Comparison of ENCODE assay signal across 8 cellular contexts in genomic region chr12:50734409-50735263, GRCh38. TPM values are rescaled to one million over a fixed set of nuclear protein-coding genes. Genes with fewer than 3 reads are reported as not detected.
DNase-seq lines count a peak whose midpoint lies in the region; ATAC-seq and TF ChIP-seq lines count a peak whose summit lies in the region.

No MANE protein-coding gene starts in this region.

- no peaks in the 10 kb centered on the region for H3K4me1 Mint-ChIP-seq in activated CD8-positive, alpha-beta T cell treated with anti-CD3 and anti-CD28 coated beads for 36 hours (ENCODE audit: low read depth)

- CTCF ChIA-PET in activated CD8-positive, alpha-beta T cell treated with anti-CD3 and anti-CD28 coated beads for 36 hours (lab: Charles Lee), result interaction anchor here (0.7 to 1.5 kb wide), 6 partner anchors 11 to 269 kb away, joined by 3 to 4 read pairs (median 3); no protein-coding TSS in a partner anchor

- H3K79me2 ChIP-seq in hepatocyte, result no peaks in the 10 kb centered on the region

- H3K27ac Mint-ChIP-seq in activated CD8-positive, alpha-beta T cell treated with anti-CD3 and anti-CD28 coated beads for 36 hours, result no peak overlapping the region

- no peaks in the 10 kb centered on the region for H4K20me1 ChIP-seq in hepatocyte (ENCODE audit: insufficient read depth, poor library complexity, severe bottlenecking)

- peak; percentile 74 for TF ChIP-seq CTCF in LNCAP (IDR thresholded peaks at IDR 0.05)
- peak; percentile 38 for TF ChIP-seq CTCF in activated CD8-positive, alpha-beta T cell treated with anti-CD3 and anti-CD28 coated beads for 36 hours (IDR thresholded peaks at IDR 0.05)
- TF ChIP-seq CTCF in hepatocyte (IDR thresholded peaks at IDR 0.05; ENCODE audit: poor library complexity), result peak; percentile 60

- intact Hi-C loops in activated CD8-positive, alpha-beta T cell treated with anti-CD3 and anti-CD28 coated beads for 36 hours (cut with micrococcal nuclease), result loop anchor here (10.0 kb wide), 1 partner anchor 230 kb away; the partner anchor contains the start of gene DIP2B

- no peaks in the 10 kb centered on the region for H3K9me2 ChIP-seq in hepatocyte (replicated peaks; ENCODE audit: insufficient read depth)

- H3K4me3 ChIP-seq in hepatocyte, result no peak overlapping the region

- no peaks in the 10 kb centered on the region for H3K4me1 ChIP-seq in hepatocyte (ENCODE audit: insufficient read depth)

- H3K36me3 ChIP-seq in hepatocyte (replicated peaks; ENCODE audit: insufficient read depth, low read depth), result no peaks in the 10 kb centered on the region

- no peaks in the 10 kb centered on the region for H3K9me3 ChIP-seq in hepatocyte (ENCODE audit: low read depth)

- 74% methylated on average over 10 of the region's 10 CpGs for WGBS in hepatocyte (ENCODE audit: low lambda C conversion rate, missing lambda C conversion rate)

- no peaks in the 10 kb centered on the region for H3K9me3 Mint-ChIP-seq in activated CD8-positive, alpha-beta T cell treated with anti-CD3 and anti-CD28 coated beads for 36 hours

- DNase-seq in NOMO-1 (lab: John Stamatoyannopoulos, UW; ENCODE audit: unreplicated experiment in 2 of 2) (peak; percentile 3 to 17), NOMO-1 treated with dmso at 0.1 percent for 144 hours (lab: John Stamatoyannopoulos, UW; ENCODE audit: unreplicated experiment) (no peak), hepatocyte (ENCODE audit: low spot score) (peak; percentile 48)
- peak; percentile 37 for DNase-seq in activated CD8-positive, alpha-beta T cell treated with anti-CD3 and anti-CD28 coated beads for 36 hours
- DNase-seq in activated CD4-positive, CD25-positive, alpha-beta regulatory T cell treated with anti-CD3 and anti-CD28 coated beads, Interleukin-2, amount 50 U/mL, for 72 hours, result no peak

- H3K36me3 Mint-ChIP-seq in activated CD8-positive, alpha-beta T cell treated with anti-CD3 and anti-CD28 coated beads for 36 hours (ENCODE audit: low read depth), result peaks cover 32% of the 10 kb centered on the region

- no peak overlapping the region for H3K27ac ChIP-seq in hepatocyte
- H3K27ac ChIP-seq in temporal lobe (ENCODE audit: low read depth, low read length), result peak overlapping the region; percentile 5

- no peak overlapping the region for H2AFZ ChIP-seq in hepatocyte

- H3K27me3 ChIP-seq in hepatocyte, result no peaks in the 10 kb centered on the region

- no peak overlapping the region for H3K4me2 ChIP-seq in hepatocyte

- H3K27me3 Mint-ChIP-seq in activated CD8-positive, alpha-beta T cell treated with anti-CD3 and anti-CD28 coated beads for 36 hours, result no peaks in the 10 kb centered on the region

- POLR2A ChIA-PET in activated CD8-positive, alpha-beta T cell treated with anti-CD3 and anti-CD28 coated beads for 36 hours (lab: Charles Lee), result no interaction called here

- no peak for ATAC-seq in activated CD8-positive, alpha-beta T cell treated with anti-CD3 and anti-CD28 coated beads for 36 hours
- no peak for ATAC-seq in GM21526 (IDR thresholded peaks at IDR 0.05; ENCODE audit: low FRiP score, unreplicated experiment)

- no peak overlapping the region for H3K4me3 Mint-ChIP-seq in activated CD8-positive, alpha-beta T cell treated with anti-CD3 and anti-CD28 coated beads for 36 hours

RNA-seq across cellular contexts. Expression of gene ATF1, which starts 29.3 kb away (rescaled TPM):
- total RNA-seq in activated CD8-positive, alpha-beta T cell treated with anti-CD3 and anti-CD28 coated beads for 36 hours, result 10 to 100 TPM; 46.6 to 49.8 TPM
- total RNA-seq in hepatocyte (35.5 and 36.1 TPM in 2 replicates), temporal lobe (17.9 TPM)
- 24.1 and 24.7 TPM in 2 replicates for polyA plus RNA-seq in hepatocyte

Comparison
In these comparisons a context has a peak if more than half of its experiments do, and no peak if none do; other contexts are left out.
1. DNase-seq: peak in NOMO-1 (2 of 2), activated CD8-positive, alpha-beta T cell treated with anti-CD3 and anti-CD28 coated beads for 36 hours (single experiment) and hepatocyte (single experiment); none in NOMO-1 treated with dmso at 0.1 percent for 144 hours (single experiment) and activated CD4-positive, CD25-positive, alpha-beta regulatory T cell treated with anti-CD3 and anti-CD28 coated beads, Interleukin-2, amount 50 U/mL, for 72 hours (single experiment).
2. Peak in every context shown above with its lines, with median percentiles within 50 percentile points of each other: CTCF ChIP-seq.